In the genomic region with DNA sequence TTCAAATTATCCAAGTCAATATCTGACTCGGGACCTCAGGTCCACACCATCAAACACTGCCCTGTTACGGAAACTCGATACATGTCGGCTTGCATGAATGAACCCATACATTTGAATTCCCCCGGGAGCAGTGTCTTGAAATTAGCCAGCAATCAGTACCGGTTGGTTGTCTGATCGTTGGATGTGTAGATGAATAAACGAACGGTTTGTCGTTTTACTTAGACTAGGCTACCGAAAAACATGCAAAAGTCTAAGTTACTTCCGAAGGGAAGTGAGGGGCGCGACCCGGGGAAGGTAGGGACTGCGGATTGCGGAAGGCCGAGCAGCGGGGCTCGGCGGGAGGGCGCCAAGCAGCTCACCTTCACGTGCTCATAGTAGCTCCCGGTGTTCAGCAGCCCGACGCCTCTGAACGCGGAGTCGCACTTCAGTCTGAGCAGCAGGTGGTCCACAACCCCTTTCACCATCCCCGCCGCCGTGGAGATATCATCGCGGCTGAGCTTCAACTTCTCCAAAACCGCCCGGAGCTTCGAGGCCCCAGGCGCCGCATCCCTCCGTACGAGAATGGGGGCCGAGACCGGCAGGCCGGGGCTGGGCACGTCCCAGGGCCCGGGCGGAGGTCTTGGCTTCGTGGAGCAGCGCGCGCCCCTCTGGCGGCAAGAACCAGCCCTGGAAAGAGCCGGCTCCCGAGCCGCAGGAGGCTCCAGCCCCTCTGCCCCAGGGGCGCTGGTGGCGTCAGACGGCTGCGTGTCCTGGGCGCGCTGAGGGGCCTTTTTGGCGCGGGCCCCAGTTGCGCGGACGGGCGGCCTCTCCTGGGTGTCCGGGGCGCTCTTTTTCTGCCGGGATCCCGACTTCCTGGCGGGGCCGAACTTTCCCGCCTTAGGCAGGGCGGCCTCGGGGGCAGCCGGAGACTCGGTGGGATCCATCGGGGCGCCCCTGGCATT, we compare ENCODE assay signal across 8 cellular contexts. TPM values are rescaled to one million over a fixed set of nuclear protein-coding genes. Genes with fewer than 3 reads are reported as not detected.
DNase-seq lines count a peak whose midpoint lies in the region; ATAC-seq, FAIRE-seq and TF ChIP-seq lines count a peak whose summit lies in the region.

No MANE protein-coding gene starts in this region.

- FAIRE-seq in RCC 7860 (lab: Jason Lieb, UNC) = no peak

- H3K4me3 ChIP-seq in BLaER1 (peak overlapping the region; percentile 84), gastroesophageal sphincter (peak overlapping the region; percentile 70 to 78), osteoblast (ENCODE audit: insufficient read depth, low read length) (peak overlapping the region; percentile 77), aorta (ENCODE audit: low read length in 2 of 2) (peak overlapping the region; percentile 57 to 61)

- H3K9me3 ChIP-seq in BLaER1 (no peaks in the 10 kb centered on the region), gastroesophageal sphincter (no peaks in the 10 kb centered on the region), osteoblast (ENCODE audit: low read depth, low read length) (no peaks in the 10 kb centered on the region), aorta (ENCODE audit: control insufficient read depth, low read length) (no peaks in the 10 kb centered on the region)

- H3K27ac ChIP-seq in BLaER1 = peak overlapping the region; percentile 95
- H3K27ac ChIP-seq in gastroesophageal sphincter = peak overlapping the region; percentile 14 to 83 (median 78)
- H3K27ac ChIP-seq in osteoblast (ENCODE audit: low read depth, low read length) = peak overlapping the region; percentile 80
- H3K27ac ChIP-seq in aorta (ENCODE audit: low read depth in 1 of 2, low read length in 2 of 2) = peak overlapping the region in 1 of 2 donors; percentile 41

- intact Hi-C loops in aorta (cut with DNase I) = no loop called here

- no peak for TF ChIP-seq EP300 in gastroesophageal sphincter (IDR thresholded peaks at IDR 0.05)

- peak; percentile 54 for ATAC-seq in HG03442 (IDR thresholded peaks at IDR 0.05; ENCODE audit: unreplicated experiment)
- ATAC-seq in gastroesophageal sphincter = peak; percentile 61
- ATAC-seq in aorta (ENCODE audit: low FRiP score) = peak; percentile 87

- peak; percentile 32 for DNase-seq in GM19238 (ENCODE audit: insufficient read length, low spot score)
- DNase-seq in RCC 7860 (ENCODE audit: low spot score) = peak; percentile 26
- DNase-seq in activated naive CD4-positive, alpha-beta T cell treated with Interleukin-2 at 50 U/mL for 16 hours = peak; percentile 50
- peak; percentile 87 for DNase-seq in osteoblast (ENCODE audit: insufficient read length, low spot score, missing footprints)
- DNase-seq in aorta = peak; percentile 62 to 84

- peaks cover 49% of the 10 kb centered on the region for H3K4me1 ChIP-seq in BLaER1
- peaks cover 0 to 35% (median 0%) of the 10 kb centered on the region in 3 donors for H3K4me1 ChIP-seq in gastroesophageal sphincter
- H3K4me1 ChIP-seq in osteoblast (ENCODE audit: insufficient read depth, low read length) = peaks cover 4% of the 10 kb centered on the region
- no peaks in the 10 kb centered on the region for H3K4me1 ChIP-seq in aorta (ENCODE audit: control insufficient read depth in 1 of 2, insufficient read depth in 2 of 2, low read length in 2 of 2)

- peak overlapping the region; percentile 96 for H2AFZ ChIP-seq in osteoblast (ENCODE audit: low read length)

- TF ChIP-seq CTCF in gastroesophageal sphincter (IDR thresholded peaks at IDR 0.05) (peak in 1 of 4 experiments; percentile 8), osteoblast (IDR thresholded peaks at IDR 0.05; ENCODE audit: extremely low read depth, low read depth, low read length) (no peak)

- WGBS in gastroesophageal sphincter (ENCODE audit: low coverage in 1 of 2), 2 donors = 10 to 21% methylated on average over 7 to 14 of the region's 80 CpGs
- WGBS in aorta, 2 donors = 1% methylated on average over 77 to 80 of the region's 80 CpGs

- TF ChIP-seq POLR2A in gastroesophageal sphincter (IDR thresholded peaks at IDR 0.05) = no peak

- H3K36me3 ChIP-seq in BLaER1 (peaks cover 32% of the 10 kb centered on the region; the same call in 1 of the 2 replicates), gastroesophageal sphincter (no peaks in the 10 kb centered on the region), osteoblast (ENCODE audit: insufficient read depth, low read length) (no peaks in the 10 kb centered on the region), aorta (ENCODE audit: control insufficient read depth in 1 of 2, insufficient read depth in 2 of 2, low read length in 1 of 2) (no peaks in the 10 kb centered on the region)

- H3K27me3 ChIP-seq in BLaER1 (no peaks in the 10 kb centered on the region), gastroesophageal sphincter (peaks cover 6% of the 10 kb centered on the region), osteoblast (ENCODE audit: insufficient read depth, low read length) (no peaks in the 10 kb centered on the region), aorta (ENCODE audit: control insufficient read depth in 1 of 2, insufficient read depth in 2 of 2, low read length in 1 of 2) (no peaks in the 10 kb centered on the region)

- peaks cover 21% of the 10 kb centered on the region for H4K20me1 ChIP-seq in BLaER1
- no peaks in the 10 kb centered on the region for H4K20me1 ChIP-seq in osteoblast (ENCODE audit: insufficient read depth, low read length)

- H3K4me2 ChIP-seq in BLaER1 = peak overlapping the region; percentile 86
- H3K4me2 ChIP-seq in osteoblast (ENCODE audit: insufficient read depth, low read length) = peak overlapping the region; percentile 82

- peak overlapping the region; percentile 94 for H3K9ac ChIP-seq in BLaER1

- peaks cover 38% of the 10 kb centered on the region for H3K79me2 ChIP-seq in osteoblast (ENCODE audit: insufficient read depth, low read length)

RNA-seq across cellular contexts. Expression of a gene that starts 0.7 kb away (rescaled TPM):
- total RNA-seq in gastroesophageal sphincter (1 to 10 TPM; 3.4 to 5.5 (median 4.4) TPM), osteoblast (5.9 and 6.2 TPM in 2 replicates), aorta (10 to 100 TPM in 1 of 2 donors, 1 to 10 TPM in 1; 8.7 to 10.8 TPM)
- 1 to 10 TPM; 2.5 to 3.6 TPM for polyA plus RNA-seq in aorta

RNA-seq across cellular contexts. Expression of a gene that starts 10.1 kb away (rescaled TPM):
- total RNA-seq in gastroesophageal sphincter (10 to 100 TPM; 25.2 to 30.3 (median 29.4) TPM), osteoblast (30.9 and 40.9 TPM in 2 replicates), aorta (10 to 100 TPM; 21.9 to 33.0 TPM)
- 10 to 100 TPM in 1 of 2 donors, 1 to 10 TPM in 1; 6.3 to 13.3 TPM for polyA plus RNA-seq in aorta

RNA-seq across cellular contexts. Expression of a gene that starts 56.8 kb away (rescaled TPM):
- total RNA-seq in gastroesophageal sphincter (1 to 10 TPM in 3 of 4 donors, under 1 TPM in 1; 0.62 to 7.9 (median 2.8) TPM), osteoblast (5.0 and 8.7 TPM in 2 replicates), aorta (under 1 TPM; 0.71 to 0.78 TPM)
- polyA plus RNA-seq in aorta = 1 to 10 TPM in 1 of 2 donors, not detected in 1; 1.6 TPM

Comparison
In these comparisons a context has a peak if more than half of its experiments do, and no peak if none do; other contexts are left out.
1. DNase-seq: peak in every context shown above with its lines; median percentile 87 in osteoblast; 73 in aorta; 50 in activated naive CD4-positive, alpha-beta T cell treated with Interleukin-2 at 50 U/mL for 16 hours; 32 in GM19238; 26 in RCC 7860.